1 cellular context compared by ENCODE assay signal in the genomic region with DNA sequence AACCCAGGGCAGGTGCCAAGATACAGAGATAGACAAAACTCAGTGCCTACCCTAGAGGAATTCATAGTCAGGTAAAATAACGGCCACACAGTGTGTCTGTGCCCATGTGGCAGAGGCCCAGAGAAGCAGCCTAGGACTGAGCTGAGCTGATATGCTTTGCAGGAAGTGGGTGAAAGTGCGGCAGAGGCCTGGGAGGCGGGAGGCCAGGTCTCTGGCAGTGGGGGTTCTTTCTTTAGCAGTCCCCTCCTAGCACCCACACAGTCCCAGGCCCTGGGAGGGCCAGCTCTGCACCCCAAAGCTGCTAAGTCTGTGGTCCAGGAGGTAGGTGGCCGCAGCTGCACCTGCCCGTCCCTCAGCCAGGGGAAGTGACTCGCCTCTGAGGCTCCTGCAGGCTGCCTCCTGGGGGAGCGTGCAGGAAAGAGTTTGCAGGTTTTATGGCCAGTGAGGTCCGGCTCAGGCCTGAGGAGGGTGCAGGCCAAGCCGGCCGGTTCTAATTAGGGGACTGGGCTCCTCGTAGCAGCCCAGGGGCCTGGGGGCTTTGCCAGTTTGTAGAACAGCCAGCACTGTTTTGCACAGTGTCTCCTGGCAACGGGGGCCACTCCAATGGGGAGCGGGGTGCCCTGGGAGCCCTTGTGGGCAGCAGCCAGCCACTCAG.
TF ChIP-seq lines count a peak whose summit lies in the region.

No MANE protein-coding gene starts in this region.

TF ChIP-seq in HCT116, 20 proteins besides CTCF, POLR2A, EP300 and RAD21 (continued from another document):
- TF ChIP-seq, protein P1, sequence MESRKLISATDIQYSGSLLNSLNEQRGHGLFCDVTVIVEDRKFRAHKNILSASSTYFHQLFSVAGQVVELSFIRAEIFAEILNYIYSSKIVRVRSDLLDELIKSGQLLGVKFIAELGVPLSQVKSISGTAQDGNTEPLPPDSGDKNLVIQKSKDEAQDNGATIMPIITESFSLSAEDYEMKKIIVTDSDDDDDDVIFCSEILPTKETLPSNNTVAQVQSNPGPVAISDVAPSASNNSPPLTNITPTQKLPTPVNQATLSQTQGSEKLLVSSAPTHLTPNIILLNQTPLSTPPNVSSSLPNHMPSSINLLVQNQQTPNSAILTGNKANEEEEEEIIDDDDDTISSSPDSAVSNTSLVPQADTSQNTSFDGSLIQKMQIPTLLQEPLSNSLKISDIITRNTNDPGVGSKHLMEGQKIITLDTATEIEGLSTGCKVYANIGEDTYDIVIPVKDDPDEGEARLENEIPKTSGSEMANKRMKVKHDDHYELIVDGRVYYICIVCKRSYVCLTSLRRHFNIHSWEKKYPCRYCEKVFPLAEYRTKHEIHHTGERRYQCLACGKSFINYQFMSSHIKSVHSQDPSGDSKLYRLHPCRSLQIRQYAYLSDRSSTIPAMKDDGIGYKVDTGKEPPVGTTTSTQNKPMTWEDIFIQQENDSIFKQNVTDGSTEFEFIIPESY (IDR thresholded peaks at IDR 0.05; ENCODE audit: extremely low read depth, insufficient replicate concordance, low read length): no peak
- TF ChIP-seq, protein P2, sequence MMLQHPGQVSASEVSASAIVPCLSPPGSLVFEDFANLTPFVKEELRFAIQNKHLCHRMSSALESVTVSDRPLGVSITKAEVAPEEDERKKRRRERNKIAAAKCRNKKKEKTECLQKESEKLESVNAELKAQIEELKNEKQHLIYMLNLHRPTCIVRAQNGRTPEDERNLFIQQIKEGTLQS (IDR thresholded peaks at IDR 0.05): no peak
- no peak for TF ChIP-seq YY1 (IDR thresholded peaks at IDR 0.05; ENCODE audit: extremely low read depth, insufficient replicate concordance, low read depth, low read length)
- TF ChIP-seq JUND (IDR thresholded peaks at IDR 0.05): no peak
- no peak for TF ChIP-seq SRF (IDR thresholded peaks at IDR 0.05; ENCODE audit: low read depth)
